32 cellular contexts compared by ENCODE assay signal in genomic region chr19:49390978-49391304, GRCh38. TPM values are rescaled to one million over a fixed set of nuclear protein-coding genes. Genes with fewer than 3 reads are reported as not detected.
DNase-seq lines count a peak whose midpoint lies in the region; ATAC-seq, FAIRE-seq and TF ChIP-seq lines count a peak whose summit lies in the region.
"Had no signal": no experiment of that assay in that cellular context is flagged by ENCODE, and none has a peak within 500 bp of the region (broad histone marks: within the 10 kb centered on the region; RNA-seq: fewer than 3 reads in every experiment).

No MANE protein-coding gene starts in this region.

- TF ChIP-seq EP300 in A549 (IDR thresholded peaks at IDR 0.05), result no peak

- peaks cover 26% of the 10 kb centered on the region for H3K27me3 Mint-ChIP-seq in type B pancreatic cell

- no peak overlapping the region for H3K27ac Mint-ChIP-seq in type B pancreatic cell
- H3K27ac Mint-ChIP-seq: activated naive CD8-positive, alpha-beta T cell treated with anti-CD3 and anti-CD28 coated beads, Interleukin-2, amount 50 U/mL, for 24 hours; brain; neural progenitor cell; T-helper 2 cell treated with Interferon-gamma antibody and Interleukin-4, amounts not matched to agents 5 μg/mL and 100 μg/mL, for 36 hours; WTC11 had no signal

- POLR2A ChIA-PET in A549 (lab: Yijun Ruan, JAX), result interaction anchor here (0.9 kb wide), 2 partner anchors 54 to 62 kb away, joined by 3 to 4 read pairs; partner anchors contain the start of gene ALDH16A1

- no peak for FAIRE-seq in A549 (lab: Jason Lieb, UNC)
- FAIRE-seq: HepG2 had no signal

- CTCF ChIA-PET in A549 (lab: Yijun Ruan, JAX), result interaction anchor here (0.6 to 10.9 kb wide), 31 partner anchors 13 to 608 kb away, joined by 3 to 244 read pairs (median 6); partner anchors contain the start of genes ALDH16A1, FLT3LG, GFY and PIH1D1

- WGBS in A549 (ENCODE audit: missing lambda C conversion rate), result 42% methylated on average over 7 of the region's 7 CpGs
- 15 to 22% methylated on average over 5 to 7 of the region's 7 CpGs for WGBS in body of pancreas, 2 donors

- H3K4me3 ChIP-seq in A549 (no peak overlapping the region), body of pancreas (no peak overlapping the region)
- H3K4me3 ChIP-seq: GM23248, neural progenitor cell, psoas muscle had no signal

- H3K4me1 Mint-ChIP-seq in type B pancreatic cell (ENCODE audit: unreplicated experiment), result peaks cover 4% of the 10 kb centered on the region

- TF ChIP-seq POLR2A in A549 (IDR thresholded peaks at IDR 0.05; ENCODE audit: low read length) (no peak), body of pancreas (IDR thresholded peaks at IDR 0.05) (peak in 2 of 3 donors; percentile 61 to 74)

- in situ Hi-C loops in G401 (cut with HindIII; ENCODE audit: low sequenced_read_pairs), result no loop called here

- H3K9me3 Mint-ChIP-seq in type B pancreatic cell, result no peaks in the 10 kb centered on the region
- H3K9me3 Mint-ChIP-seq: activated naive CD8-positive, alpha-beta T cell treated with anti-CD3 and anti-CD28 coated beads, Interleukin-2, amount 50 U/mL, for 24 hours; CD8-positive, alpha-beta T cell; T-helper 2 cell treated with Interferon-gamma antibody and Interleukin-4, amounts not matched to agents 5 μg/mL and 100 μg/mL, for 36 hours; WTC11 had no signal

- intact Hi-C loops in body of pancreas (cut with DNase I), result loop anchor here (5.0 kb wide), 1 partner anchor 51 kb away; the partner anchor contains the start of gene SLC17A7

- H3K27me3 ChIP-seq in body of pancreas, result no peaks in the 10 kb centered on the region
- H3K27me3 ChIP-seq: neural progenitor cell had no signal

- H3K27ac ChIP-seq in A549 (no peak overlapping the region), body of pancreas (peak overlapping the region; percentile 80 to 93 (median 89))
- H3K27ac ChIP-seq: GM23248, neural progenitor cell, psoas muscle had no signal

- 0 out of 3 replicates have a peak, but pooled peaks cover 3% of the 10 kb centered on the region for H3K4me1 ChIP-seq in A549
- H3K4me1 ChIP-seq in body of pancreas, result peaks cover 27% of the 10 kb centered on the region
- H3K4me1 ChIP-seq: psoas muscle had no signal

- TF ChIP-seq RAD21 in A549 (conservative IDR thresholded peaks at IDR 0.05 in 1 of 2, IDR thresholded peaks at IDR 0.05 in 1 of 2), result no peak

- no peaks in the 10 kb centered on the region for H3K36me3 ChIP-seq in body of pancreas (replicated peaks in 1 of 2; ENCODE audit: insufficient read depth in 1 of 2, low read depth in 2 of 2)
- H3K36me3 ChIP-seq: neural progenitor cell had no signal

- H3K4me2 ChIP-seq in A549, result no peak overlapping the region
- H3K4me2 ChIP-seq: neural progenitor cell, SK-N-SH had no signal

- H3K4me3 Mint-ChIP-seq in type B pancreatic cell, result no peak overlapping the region
- H3K4me3 Mint-ChIP-seq: activated naive CD8-positive, alpha-beta T cell treated with anti-CD3 and anti-CD28 coated beads, Interleukin-2, amount 50 U/mL, for 24 hours; brain; CD8-positive, alpha-beta T cell; neural progenitor cell; T-helper 2 cell treated with Interferon-gamma antibody and Interleukin-4, amounts not matched to agents 5 μg/mL and 100 μg/mL, for 36 hours; WTC11 had no signal

- H3K9me3 ChIP-seq in A549 (no peaks in the 10 kb centered on the region), body of pancreas (no peaks in the 10 kb centered on the region)
- H3K9me3 ChIP-seq: psoas muscle, SK-N-SH had no signal

- no peaks in the 10 kb centered on the region for H3K36me3 Mint-ChIP-seq in type B pancreatic cell
- H3K36me3 Mint-ChIP-seq: brain; CD8-positive, alpha-beta T cell; WTC11 had no signal

- DNase-seq in A549 (ENCODE audit: low read depth in 1 of 2, low spot score in 1 of 2) (no peak), G401 (ENCODE audit: low spot score) (peak; percentile 15), NCI-H2171 treated with DMSO at 0.1 percent for 48 hours (lab: John Stamatoyannopoulos, UW) (peak; percentile 31), body of pancreas (peak; percentile 66 to 88 (median 83)), dermis blood vessel endothelial cell (no peak), type B pancreatic cell (ENCODE audit: extremely low spot score, unreplicated experiment) (no peak), medulla oblongata (ENCODE audit: extremely low spot score) (no peak)
- DNase-seq: activated CD4-positive, alpha-beta T cell treated with anti-CD3 and anti-CD28 coated beads, Interleukin-2, amount 50 U/mL, for 4 hours; activated effector memory CD4-positive, alpha-beta T cell treated with Interleukin-2 at 50 U/mL for 16 hours; activated naive CD8-positive, alpha-beta T cell treated with anti-CD3 and anti-CD28 coated beads, Interleukin-2, amount 50 U/mL, for 24 hours; DND-41; effector CD8-positive, alpha-beta T cell; foreskin melanocyte; islet precursor cell; NCI-H2227 treated with DMSO at 0.1 percent for 48 hours; psoas muscle; SK-N-SH; stimulated activated CD4-positive, alpha-beta T cell treated with anti-CD3 and anti-CD28 coated beads, Interleukin-1b, Interleukin-23, amount 100 ng/mL, for 48 hours; stimulated activated naive CD4-positive, alpha-beta T cell had no signal

- ATAC-seq in A549 (peak; percentile 2 to 23; a peak in 3 of 6 replicates), body of pancreas (peak; percentile 83), GM21576 (IDR thresholded peaks at IDR 0.05; ENCODE audit: unreplicated experiment) (no peak)

- TF ChIP-seq CTCF in A549 (IDR thresholded peaks at IDR 0.05) (no peak), body of pancreas (IDR thresholded peaks at IDR 0.05) (peak in 2 of 7 experiments; percentile 17 to 21), type B pancreatic cell (conservative IDR thresholded peaks at IDR 0.05) (no peak)

TF ChIP-seq in A549, 52 proteins besides CTCF, POLR2A, EP300 and RAD21 (continues in another document):
- TF ChIP-seq EHF (CRISPR knock-in tag; IDR thresholded peaks at IDR 0.05) (no peak), MAFK (IDR thresholded peaks at IDR 0.05; ENCODE audit: partially characterized antibody) (no peak), HOXB5 (CRISPR knock-in tag; IDR thresholded peaks at IDR 0.05) (no peak), RARB (CRISPR knock-in tag; IDR thresholded peaks at IDR 0.05) (no peak), NPAS2 (CRISPR knock-in tag; IDR thresholded peaks at IDR 0.05; ENCODE audit: borderline replicate concordance) (no peak)
- TF ChIP-seq, protein P1, sequence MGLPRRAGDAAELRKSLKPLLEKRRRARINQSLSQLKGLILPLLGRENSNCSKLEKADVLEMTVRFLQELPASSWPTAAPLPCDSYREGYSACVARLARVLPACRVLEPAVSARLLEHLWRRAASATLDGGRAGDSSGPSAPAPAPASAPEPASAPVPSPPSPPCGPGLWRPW (IDR thresholded peaks at IDR 0.05), result no peak

RNA-seq across cellular contexts. Expression of gene KASH5, which starts 2.9 kb away (rescaled TPM):
- polyA plus RNA-seq in A549 (2011; rRNA removed), result 0.08 TPM in 2 replicates
- polyA plus RNA-seq in A549 (2012; cell fraction: cytosol; rRNA removed), result 0.03 and 0.09 TPM in 2 replicates
- 0.05 and 0.06 TPM in 2 replicates for polyA plus RNA-seq in A549 (2012; cell fraction: nucleus; rRNA removed)
- polyA plus RNA-seq in A549 (2017; fragmentation: RNase III; extraction: RNeasy Plus Mini Kit Qiagen cat#74134 plus additional on column Dnase treatment), result 0.17 TPM in 1 of 3 replicates, not detected in the others
- not detected in 2 replicates for polyA minus RNA-seq in A549 (2011; rRNA and poly(A)+ RNA removed)
- total RNA-seq in G401 (2014; rRNA removed; shearing (Covaris generic)), result not detected in 2 replicates
- 1 to 10 TPM in 1 of 2 donors, under 1 TPM in 1; 0.66 to 2.6 TPM for total RNA-seq in body of pancreas
- total RNA-seq in dermis blood vessel endothelial cell, result not detected in 2 replicates
- total RNA-seq in type B pancreatic cell (ENCODE audit: low replicate concordance), result not detected in 2 replicates
- total RNA-seq: CD8-positive, alpha-beta T cell; chondrocyte; GM23248; HepG2; lower leg skin; M059J; psoas muscle had no signal
- polyA plus RNA-seq: esophagus, GM23248, HepG2, psoas muscle had no signal

RNA-seq across cellular contexts. Expression of gene DKKL1, which starts 27.3 kb away (rescaled TPM):
- polyA plus RNA-seq in A549 (2011; rRNA removed), result 0.53 and 0.91 TPM in 2 replicates
- polyA plus RNA-seq in A549 (2012; cell fraction: cytosol; rRNA removed), result 0.61 and 0.73 TPM in 2 replicates
- 0.47 and 0.91 TPM in 2 replicates for polyA plus RNA-seq in A549 (2012; cell fraction: nucleus; rRNA removed)
- 0.26 to 0.68 TPM (median 0.37 TPM) in 3 replicates for polyA plus RNA-seq in A549 (2017; fragmentation: RNase III; extraction: RNeasy Plus Mini Kit Qiagen cat#74134 plus additional on column Dnase treatment)
- polyA minus RNA-seq in A549 (2011; rRNA and poly(A)+ RNA removed), result 0.49 and 1.4 TPM in 2 replicates
- total RNA-seq in G401 (2014; rRNA removed; shearing (Covaris generic)), result 6.2 and 7.3 TPM in 2 replicates
- total RNA-seq in body of pancreas, result not detected
- 0.33 TPM in 1 of 2 replicates, not detected in the other for total RNA-seq in dermis blood vessel endothelial cell
- total RNA-seq in type B pancreatic cell (ENCODE audit: low replicate concordance), result 0.90 and 9.4 TPM in 2 replicates
- total RNA-seq: CD8-positive, alpha-beta T cell; GM23248; M059J; psoas muscle had no signal
- polyA plus RNA-seq: GM23248 had no signal

RNA-seq across cellular contexts. Expression of gene TEAD2, which starts 28.7 kb away (rescaled TPM):
- polyA plus RNA-seq in A549 (2011; rRNA removed) (15.9 and 20.3 TPM in 2 replicates), A549 (2017; fragmentation: RNase III; extraction: RNeasy Plus Mini Kit Qiagen cat#74134 plus additional on column Dnase treatment) (19.0 to 26.3 TPM (median 25.3 TPM) in 3 replicates)
- polyA plus RNA-seq in A549 (2012; cell fraction: cytosol; rRNA removed), result 13.0 and 16.5 TPM in 2 replicates
- 16.9 and 17.8 TPM in 2 replicates for polyA plus RNA-seq in A549 (2012; cell fraction: nucleus; rRNA removed)
- 36.2 and 44.5 TPM in 2 replicates for polyA minus RNA-seq in A549 (2011; rRNA and poly(A)+ RNA removed)
- 30.2 and 33.2 TPM in 2 replicates for total RNA-seq in G401 (2014; rRNA removed; shearing (Covaris generic))
- total RNA-seq in body of pancreas (10 to 100 TPM; 12.2 to 15.2 TPM), dermis blood vessel endothelial cell (74.7 and 101 TPM in 2 replicates), type B pancreatic cell (ENCODE audit: low replicate concordance) (28.9 and 116 TPM in 2 replicates)
- total RNA-seq: CD8-positive, alpha-beta T cell had no signal

RNA-seq across cellular contexts. Expression of gene PTH2, which starts 32.3 kb away (rescaled TPM):
- polyA plus RNA-seq in A549 (2011; rRNA removed) (not detected in 2 replicates), A549 (2017; fragmentation: RNase III; extraction: RNeasy Plus Mini Kit Qiagen cat#74134 plus additional on column Dnase treatment) (not detected in 3 replicates)
- polyA plus RNA-seq in A549 (2012; cell fraction: cytosol; rRNA removed), result not detected in 2 replicates
- not detected in 2 replicates for polyA plus RNA-seq in A549 (2012; cell fraction: nucleus; rRNA removed)
- polyA minus RNA-seq in A549 (2011; rRNA and poly(A)+ RNA removed), result not detected in 2 replicates
- total RNA-seq in G401 (2014; rRNA removed; shearing (Covaris generic)), result not detected in 2 replicates
- total RNA-seq in body of pancreas (not detected), dermis blood vessel endothelial cell (not detected in 2 replicates), type B pancreatic cell (ENCODE audit: low replicate concordance) (not detected in 2 replicates)
- total RNA-seq: CD8-positive, alpha-beta T cell; chondrocyte; GM23248; HepG2; lower leg skin; M059J; psoas muscle had no signal
- polyA plus RNA-seq: esophagus, GM23248, HepG2, psoas muscle, SK-N-SH, thymus had no signal

RNA-seq across cellular contexts. Expression of gene GFY, which starts 34.2 kb away (rescaled TPM):
- polyA plus RNA-seq in A549 (2011; rRNA removed) (0.06 TPM in 1 of 2 replicates, not detected in the other), A549 (2017; fragmentation: RNase III; extraction: RNeasy Plus Mini Kit Qiagen cat#74134 plus additional on column Dnase treatment) (0.16 to 0.18 TPM in 2 of 3 replicates, not detected in the other)
- polyA plus RNA-seq in A549 (2012; cell fraction: cytosol; rRNA removed), result 0.09 and 0.10 TPM in 2 replicates
- polyA plus RNA-seq in A549 (2012; cell fraction: nucleus; rRNA removed), result 0.14 TPM in 1 of 2 replicates, not detected in the other
- polyA minus RNA-seq in A549 (2011; rRNA and poly(A)+ RNA removed), result not detected in 2 replicates
- total RNA-seq in G401 (2014; rRNA removed; shearing (Covaris generic)), result 0.55 and 1.3 TPM in 2 replicates
- total RNA-seq in body of pancreas (not detected), dermis blood vessel endothelial cell (not detected in 2 replicates), type B pancreatic cell (ENCODE audit: low replicate concordance) (not detected in 2 replicates)
- total RNA-seq: CD8-positive, alpha-beta T cell; chondrocyte; GM23248; HepG2; lower leg skin; M059J; psoas muscle had no signal
- polyA plus RNA-seq: esophagus, GM23248, HepG2, SK-N-SH had no signal

Comparison
In these comparisons a context has a peak if more than half of its experiments do, and no peak if none do; other contexts are left out.
1. DNase-seq: peak in G401 (single experiment), NCI-H2171 treated with DMSO at 0.1 percent for 48 hours (single experiment) and body of pancreas (4 of 4); none in A549 (0 of 2), dermis blood vessel endothelial cell (single experiment), type B pancreatic cell (single experiment) and medulla oblongata (single experiment).
2. H3K27ac ChIP-seq: peak in body of pancreas (4 of 4); none in A549 (0 of 2).